Comparison of ENCODE assay signal across 22 cellular contexts in the genomic region with DNA sequence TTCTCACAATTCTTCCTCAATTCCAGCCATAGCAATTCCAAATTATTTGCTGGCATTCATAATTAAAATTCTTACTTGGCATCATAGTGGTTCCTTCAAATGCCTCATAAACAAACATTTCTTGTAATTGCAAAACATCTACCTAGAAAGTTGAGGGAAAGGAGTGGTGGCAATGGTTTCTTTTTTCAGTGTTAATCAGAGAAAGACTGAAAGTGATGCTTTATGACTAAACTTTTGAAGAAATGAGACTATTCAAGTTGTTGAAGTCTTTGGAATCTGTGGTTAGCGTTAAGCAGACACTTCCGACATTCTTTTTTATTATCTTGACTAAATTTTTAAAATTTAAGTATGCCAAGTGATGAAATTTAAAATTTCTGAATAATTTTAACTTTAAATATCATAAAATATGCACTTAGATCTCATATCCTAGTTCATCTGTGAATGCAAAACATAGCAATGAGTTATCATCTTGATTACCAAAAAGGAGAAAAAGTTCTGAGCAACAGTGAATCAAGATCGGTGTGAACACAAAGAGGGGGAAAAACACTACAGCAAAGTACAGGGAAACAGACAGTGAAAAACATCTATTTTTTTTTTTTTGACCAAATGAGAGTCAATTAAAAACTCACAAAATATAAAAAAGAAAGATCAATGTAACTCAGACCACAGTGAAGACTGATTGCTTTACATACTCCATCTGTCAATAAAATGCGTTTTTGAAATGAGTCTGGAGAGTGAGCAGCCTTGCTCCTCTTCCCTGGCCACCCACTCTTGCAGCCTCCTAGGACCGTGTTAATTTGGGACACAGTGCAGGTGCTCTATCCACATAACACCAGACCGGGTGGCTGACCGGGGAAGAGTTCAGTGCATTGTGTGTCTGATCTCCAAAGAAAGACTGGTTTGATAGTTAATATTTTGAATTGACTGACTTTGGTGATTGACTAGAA. TPM values are rescaled to one million over a fixed set of nuclear protein-coding genes. Genes with fewer than 3 reads are reported as not detected.
DNase-seq lines count a peak whose midpoint lies in the region; ATAC-seq and TF ChIP-seq lines count a peak whose summit lies in the region.
"Had no signal": no experiment of that assay in that cellular context is flagged by ENCODE, and none has a peak within 500 bp of the region (broad histone marks: within the 10 kb centered on the region; RNA-seq: fewer than 3 reads in every experiment).

No MANE protein-coding gene starts in this region.

- H3K9me3 ChIP-seq in heart left ventricle = no peaks in the 10 kb centered on the region
- H3K9me3 ChIP-seq: breast epithelium, tibial artery had no signal

- H3K4me3 ChIP-seq in heart left ventricle = no peak overlapping the region
- H3K4me3 ChIP-seq: breast epithelium, tibial artery had no signal

- DNase-seq in natural killer cell treated with Interleukin-12 subunit alpha and Interleukin-12 subunit beta and Interleukin-15 and Interleukin-18, amount 100 ng/mL, for 72 hours (ENCODE audit: low spot score) = no peak
- DNase-seq in natural killer cell = no peak
- peak in 1 of 2 donors; percentile 39 for DNase-seq in activated naive CD4-positive, alpha-beta T cell treated with anti-CD3 and anti-CD28 coated beads, Interleukin-2, amount 50 U/mL, for 72 hours (ENCODE audit: low spot score in 2 of 2)
- DNase-seq in NCI-H748 treated with DMSO at 0.1 percent for 48 hours (lab: John Stamatoyannopoulos, UW) = no peak
- no peak for DNase-seq in heart left ventricle
- DNase-seq in RKO (ENCODE audit: low spot score) = no peak
- DNase-seq: dermis blood vessel endothelial cell, DMS79 treated with DMSO at 0.1 percent for 48 hours, foreskin melanocyte, GOT3, kidney glomerular epithelial cell, NCI-H1092 treated with DMSO at 0.1 percent for 48 hours, NCI-H2107, NCI-H524, Right ventricle myocardium superior, tibial artery had no signal

- no peaks in the 10 kb centered on the region for H3K4me1 ChIP-seq in heart left ventricle
- H3K4me1 ChIP-seq: breast epithelium, tibial artery had no signal

- H3K27ac Mint-ChIP-seq in natural killer cell treated with Interleukin-12 subunit alpha and Interleukin-12 subunit beta and Interleukin-15 and Interleukin-18, amount 100 ng/mL, for 72 hours = peak overlapping the region; percentile 77 to 84
- H3K27ac Mint-ChIP-seq in natural killer cell = no peak overlapping the region
- H3K27ac Mint-ChIP-seq in activated naive CD4-positive, alpha-beta T cell treated with anti-CD3 and anti-CD28 coated beads, Interleukin-2, amount 50 U/mL, for 72 hours = peak overlapping the region; percentile 91 to 98
- H3K27ac Mint-ChIP-seq: stimulated activated memory B cell treated with anti-CD40 and anti-IgM and Interleukin-4, amounts not matched to agents 10 μg/mL and 1 μg/mL and 100 μg/mL, for 72 hours had no signal

- H3K36me3 ChIP-seq in heart left ventricle = no peaks in the 10 kb centered on the region
- H3K36me3 ChIP-seq: breast epithelium, tibial artery had no signal

- WGBS in heart left ventricle, 4 donors = 83 to 90% (median 87%) methylated on average over 7 of the region's 7 CpGs

- H3K36me3 Mint-ChIP-seq in natural killer cell treated with Interleukin-12 subunit alpha and Interleukin-12 subunit beta and Interleukin-15 and Interleukin-18, amount 100 ng/mL, for 72 hours = peaks cover 7% of the 10 kb centered on the region
- no peaks in the 10 kb centered on the region for H3K36me3 Mint-ChIP-seq in natural killer cell
- H3K36me3 Mint-ChIP-seq in activated naive CD4-positive, alpha-beta T cell treated with anti-CD3 and anti-CD28 coated beads, Interleukin-2, amount 50 U/mL, for 72 hours = peaks cover 11 to 13% of the 10 kb centered on the region in 2 donors
- H3K36me3 Mint-ChIP-seq: stimulated activated memory B cell treated with anti-CD40 and anti-IgM and Interleukin-4, amounts not matched to agents 10 μg/mL and 1 μg/mL and 100 μg/mL, for 72 hours had no signal

- TF ChIP-seq POLR2A in heart left ventricle (IDR thresholded peaks at IDR 0.05) = no peak

- no peak overlapping the region for H3K27ac ChIP-seq in heart left ventricle
- H3K27ac ChIP-seq: breast epithelium, tibial artery, VCaP had no signal

- no peaks in the 10 kb centered on the region for H3K27me3 ChIP-seq in heart left ventricle
- H3K27me3 ChIP-seq: breast epithelium, tibial artery had no signal

- H3K4me3 Mint-ChIP-seq in natural killer cell treated with Interleukin-12 subunit alpha and Interleukin-12 subunit beta and Interleukin-15 and Interleukin-18, amount 100 ng/mL, for 72 hours = peak overlapping the region; percentile 59
- no peak overlapping the region for H3K4me3 Mint-ChIP-seq in natural killer cell
- H3K4me3 Mint-ChIP-seq: stimulated activated memory B cell treated with anti-CD40 and anti-IgM and Interleukin-4, amounts not matched to agents 10 μg/mL and 1 μg/mL and 100 μg/mL, for 72 hours had no signal

- peaks cover 0 to 13% of the 10 kb centered on the region in 2 donors for H3K27me3 Mint-ChIP-seq in natural killer cell treated with Interleukin-12 subunit alpha and Interleukin-12 subunit beta and Interleukin-15 and Interleukin-18, amount 100 ng/mL, for 72 hours
- no peaks in the 10 kb centered on the region for H3K27me3 Mint-ChIP-seq in natural killer cell (ENCODE audit: low read depth in 2 of 2)
- H3K27me3 Mint-ChIP-seq: stimulated activated memory B cell treated with anti-CD40 and anti-IgM and Interleukin-4, amounts not matched to agents 10 μg/mL and 1 μg/mL and 100 μg/mL, for 72 hours had no signal

- ATAC-seq in natural killer cell treated with Interleukin-12 subunit alpha and Interleukin-12 subunit beta and Interleukin-15 and Interleukin-18, amount 100 ng/mL, for 72 hours = peak; percentile 68 to 73
- ATAC-seq in natural killer cell = no peak
- ATAC-seq in HG03432 (IDR thresholded peaks at IDR 0.05; ENCODE audit: unreplicated experiment) = peak; percentile 74
- peak; percentile 69 to 74 for ATAC-seq in activated naive CD4-positive, alpha-beta T cell treated with anti-CD3 and anti-CD28 coated beads, Interleukin-2, amount 50 U/mL, for 72 hours
- ATAC-seq in SK-N-SH treated with all-trans-retinoic acid at 6 μM for 48 hours = no peak
- no peak for ATAC-seq in heart left ventricle
- ATAC-seq: sciatic nerve; stimulated activated memory B cell treated with anti-CD40 and anti-IgM and Interleukin-4, amounts not matched to agents 10 μg/mL and 1 μg/mL and 100 μg/mL, for 72 hours had no signal

- peaks cover 16 to 44% of the 10 kb centered on the region in 2 donors for H3K4me1 Mint-ChIP-seq in natural killer cell treated with Interleukin-12 subunit alpha and Interleukin-12 subunit beta and Interleukin-15 and Interleukin-18, amount 100 ng/mL, for 72 hours (ENCODE audit: low read depth in 2 of 2)
- H3K4me1 Mint-ChIP-seq in natural killer cell = peaks cover 14 to 16% of the 10 kb centered on the region in 2 donors
- H3K4me1 Mint-ChIP-seq: stimulated activated memory B cell treated with anti-CD40 and anti-IgM and Interleukin-4, amounts not matched to agents 10 μg/mL and 1 μg/mL and 100 μg/mL, for 72 hours had no signal

- TF ChIP-seq CTCF in natural killer cell (IDR thresholded peaks at IDR 0.05) (no peak), heart left ventricle (IDR thresholded peaks at IDR 0.05) (no peak)

- H3K9me3 Mint-ChIP-seq in natural killer cell treated with Interleukin-12 subunit alpha and Interleukin-12 subunit beta and Interleukin-15 and Interleukin-18, amount 100 ng/mL, for 72 hours = no peaks in the 10 kb centered on the region
- no peaks in the 10 kb centered on the region for H3K9me3 Mint-ChIP-seq in natural killer cell
- H3K9me3 Mint-ChIP-seq in activated naive CD4-positive, alpha-beta T cell treated with anti-CD3 and anti-CD28 coated beads, Interleukin-2, amount 50 U/mL, for 72 hours = peaks cover under 1 to 3% of the 10 kb centered on the region in 2 donors
- H3K9me3 Mint-ChIP-seq: stimulated activated memory B cell treated with anti-CD40 and anti-IgM and Interleukin-4, amounts not matched to agents 10 μg/mL and 1 μg/mL and 100 μg/mL, for 72 hours had no signal

- intact Hi-C loops in natural killer cell (cut with micrococcal nuclease) = no loop called here
- intact Hi-C loops in heart left ventricle (cut with DNase I) = no loop called here

TF ChIP-seq in SK-N-SH treated with all-trans-retinoic acid at 6 μM for 48 hours, 23 proteins besides CTCF, POLR2A, EP300 and RAD21 (continues in another document):
- no peak for TF ChIP-seq ZNF565 (CRISPR knock-in tag; conservative IDR thresholded peaks at IDR 0.05; ENCODE audit: low read depth)
- TF ChIP-seq ZFP3 (CRISPR knock-in tag; IDR thresholded peaks at IDR 0.05) = no peak
- no peak for TF ChIP-seq ZNF8 (CRISPR knock-in tag; IDR thresholded peaks at IDR 0.05)
- no peak for TF ChIP-seq ZNF70 (CRISPR knock-in tag; IDR thresholded peaks at IDR 0.05)
- no peak for TF ChIP-seq ISL1 (CRISPR knock-in tag; IDR thresholded peaks at IDR 0.05)
- TF ChIP-seq, protein P1, sequence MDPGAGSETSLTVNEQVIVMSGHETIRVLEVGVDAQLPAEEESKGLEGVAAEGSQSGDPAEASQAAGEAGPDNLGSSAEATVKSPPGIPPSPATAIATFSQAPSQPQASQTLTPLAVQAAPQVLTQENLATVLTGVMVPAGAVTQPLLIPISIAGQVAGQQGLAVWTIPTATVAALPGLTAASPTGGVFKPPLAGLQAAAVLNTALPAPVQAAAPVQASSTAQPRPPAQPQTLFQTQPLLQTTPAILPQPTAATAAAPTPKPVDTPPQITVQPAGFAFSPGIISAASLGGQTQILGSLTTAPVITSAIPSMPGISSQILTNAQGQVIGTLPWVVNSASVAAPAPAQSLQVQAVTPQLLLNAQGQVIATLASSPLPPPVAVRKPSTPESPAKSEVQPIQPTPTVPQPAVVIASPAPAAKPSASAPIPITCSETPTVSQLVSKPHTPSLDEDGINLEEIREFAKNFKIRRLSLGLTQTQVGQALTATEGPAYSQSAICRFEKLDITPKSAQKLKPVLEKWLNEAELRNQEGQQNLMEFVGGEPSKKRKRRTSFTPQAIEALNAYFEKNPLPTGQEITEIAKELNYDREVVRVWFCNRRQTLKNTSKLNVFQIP (CRISPR knock-in tag; IDR thresholded peaks at IDR 0.05; ENCODE audit: borderline replicate concordance, low read depth) = no peak

RNA-seq across cellular contexts. Expression of a gene that starts 20.6 kb away (rescaled TPM):
- total RNA-seq in natural killer cell treated with Interleukin-12 subunit alpha and Interleukin-12 subunit beta and Interleukin-15 and Interleukin-18, amount 100 ng/mL, for 72 hours = 10 to 100 TPM in 1 of 2 donors, 1 to 10 TPM in 1; 2.3 to 21.6 TPM
- total RNA-seq in natural killer cell (10 to 100 TPM; 22.0 to 42.7 (median 30.4) TPM), heart left ventricle (10 to 100 TPM in 1 of 9 donors, 1 to 10 TPM in 2, under 1 TPM in 6; 0.32 to 12.0 (median 0.61) TPM)
- 100 to 1,000 TPM; 309 to 314 TPM for total RNA-seq in activated naive CD4-positive, alpha-beta T cell treated with anti-CD3 and anti-CD28 coated beads, Interleukin-2, amount 50 U/mL, for 72 hours
- under 1 TPM; 0.27 to 0.82 TPM for polyA plus RNA-seq in heart left ventricle

Comparison
In these comparisons a context has a peak if more than half of its experiments do, and no peak if none do; other contexts are left out.
1. ATAC-seq: peak in natural killer cell treated with Interleukin-12 subunit alpha and Interleukin-12 subunit beta and Interleukin-15 and Interleukin-18, amount 100 ng/mL, for 72 hours (2 of 2), HG03432 (single experiment) and activated naive CD4-positive, alpha-beta T cell treated with anti-CD3 and anti-CD28 coated beads, Interleukin-2, amount 50 U/mL, for 72 hours (2 of 2); none in natural killer cell (0 of 3), SK-N-SH treated with all-trans-retinoic acid at 6 μM for 48 hours (single experiment) and heart left ventricle (0 of 4).
2. H3K27ac Mint-ChIP-seq: peak in natural killer cell treated with Interleukin-12 subunit alpha and Interleukin-12 subunit beta and Interleukin-15 and Interleukin-18, amount 100 ng/mL, for 72 hours (2 of 2) and activated naive CD4-positive, alpha-beta T cell treated with anti-CD3 and anti-CD28 coated beads, Interleukin-2, amount 50 U/mL, for 72 hours (2 of 2); none in natural killer cell (0 of 2).
3. RNA of a gene that starts 20.6 kb away (total RNA-seq): 309 to 314 TPM in activated naive CD4-positive, alpha-beta T cell treated with anti-CD3 and anti-CD28 coated beads, Interleukin-2, amount 50 U/mL, for 72 hours; 22.0 to 42.7 TPM in natural killer cell, 2.3 to 21.6 TPM in natural killer cell treated with Interleukin-12 subunit alpha and Interleukin-12 subunit beta and Interleukin-15 and Interleukin-18, amount 100 ng/mL, for 72 hours and 0.32 to 12.0 TPM in heart left ventricle; every median in the first group is over 4 times any median in the second.